In the genomic region with DNA sequence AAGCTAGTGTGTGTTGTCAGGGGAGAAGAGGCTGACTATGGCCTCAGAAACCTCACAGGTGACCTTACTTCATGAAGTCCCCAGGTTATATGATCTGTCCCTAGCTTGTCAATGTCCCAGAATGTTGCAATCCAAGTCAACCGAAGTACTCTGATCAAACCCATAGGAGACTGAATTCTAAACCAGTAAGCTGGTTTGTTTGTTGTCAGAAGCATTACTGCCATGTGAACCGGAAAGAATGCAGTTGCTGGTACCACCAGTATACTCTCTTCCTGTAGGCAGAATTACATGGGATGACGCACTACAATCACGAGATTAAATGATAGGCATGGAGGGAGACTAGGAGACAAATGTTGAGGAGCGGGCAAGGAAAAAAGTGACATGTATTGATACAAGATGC, we compare ENCODE assay signal across 26 cellular contexts. TPM values are rescaled to one million over a fixed set of nuclear protein-coding genes. Genes with fewer than 3 reads are reported as not detected.
DNase-seq lines count a peak whose midpoint lies in the region; ATAC-seq, FAIRE-seq and TF ChIP-seq lines count a peak whose summit lies in the region.
"Had no signal": no experiment of that assay in that cellular context is flagged by ENCODE, and none has a peak within 500 bp of the region (broad histone marks: within the 10 kb centered on the region; RNA-seq: fewer than 3 reads in every experiment).

No MANE protein-coding gene starts in this region.

- H3K56ac ChIP-seq in H1 (replicated peaks; ENCODE audit: insufficient read length, low read depth, low read length): no peak overlapping the region

- peaks cover 0 to 1% (median 0%) of the 10 kb centered on the region in 7 donors for H3K9me3 Mint-ChIP-seq in CD4-positive, CD25-positive, alpha-beta regulatory T cell
- H3K9me3 Mint-ChIP-seq in neural progenitor cell: no peaks in the 10 kb centered on the region
- H3K9me3 Mint-ChIP-seq: T-cell had no signal

- no peak overlapping the region for H3K27ac ChIP-seq in CD4-positive, CD25-positive, alpha-beta regulatory T cell (ENCODE audit: insufficient read depth, low read length, poor library complexity, severe bottlenecking)
- no peak overlapping the region for H3K27ac ChIP-seq in HEK293 (ENCODE audit: extremely low read depth, low read depth, low read length)
- no peak overlapping the region for H3K27ac ChIP-seq in H1 (ENCODE audit: low read depth, low read length)
- no peak overlapping the region for H3K27ac ChIP-seq in neural progenitor cell
- no peak overlapping the region for H3K27ac ChIP-seq in gastrocnemius medialis
- H3K27ac ChIP-seq: HL-60 had no signal

- H2AFZ ChIP-seq in H1 (ENCODE audit: low read length) (0 out of 2 replicates have a peak overlapping the region, but pooled peaks have one; percentile 10), neural progenitor cell (replicated peaks) (no peak overlapping the region)

- H2BK20ac ChIP-seq in H1 (ENCODE audit: low read length): no peak overlapping the region

- H4K91ac ChIP-seq in H1 (replicated peaks; ENCODE audit: insufficient read length, low read length): no peak overlapping the region

- FAIRE-seq in H1 (lab: Jason Lieb, UNC) (no peak), D721Med (lab: Jason Lieb, UNC) (no peak)
- FAIRE-seq: G401.6, GM12878 had no signal

- no peaks in the 10 kb centered on the region for H3K36me3 Mint-ChIP-seq in CD4-positive, CD25-positive, alpha-beta regulatory T cell
- H3K36me3 Mint-ChIP-seq in neural progenitor cell: no peaks in the 10 kb centered on the region
- H3K36me3 Mint-ChIP-seq: T-cell had no signal

- no peaks in the 10 kb centered on the region for H3K36me3 ChIP-seq in CD4-positive, CD25-positive, alpha-beta regulatory T cell (ENCODE audit: control insufficient read depth, insufficient read depth, low read length)
- no peaks in the 10 kb centered on the region for H3K36me3 ChIP-seq in HEK293 (ENCODE audit: control insufficient read depth in 2 of 2, insufficient read depth in 1 of 2, low read length in 2 of 2)
- H3K36me3 ChIP-seq in H1 (ENCODE audit: control insufficient read depth in 2 of 4, insufficient read depth in 4 of 4, low read length in 3 of 4): no peaks in the 10 kb centered on the region
- H3K36me3 ChIP-seq in neural progenitor cell: no peaks in the 10 kb centered on the region
- no peaks in the 10 kb centered on the region for H3K36me3 ChIP-seq in gastrocnemius medialis

- no peak overlapping the region for H4K5ac ChIP-seq in H1 (ENCODE audit: insufficient read length, low read depth, low read length)

- no peaks in the 10 kb centered on the region for H3K23me2 ChIP-seq in H1 (ENCODE audit: low read depth, low read length)

- no peak overlapping the region for H2BK12ac ChIP-seq in H1 (ENCODE audit: low read depth, low read length)

- no peak for ATAC-seq in CD4-positive, CD25-positive, alpha-beta regulatory T cell (ENCODE audit: low read depth in 2 of 2)
- ATAC-seq in GM19467 (IDR thresholded peaks at IDR 0.05; ENCODE audit: unreplicated experiment) (no peak), gastrocnemius medialis (no peak)
- ATAC-seq: GM12878, PC-3, Right ventricle myocardium inferior, T-cell had no signal

- H3K4me2 ChIP-seq in H1 (ENCODE audit: insufficient read depth in 1 of 2, low read depth in 2 of 2, low read length in 2 of 2) (no peak overlapping the region), neural progenitor cell (no peak overlapping the region)

- H3K4me1 ChIP-seq in CD4-positive, CD25-positive, alpha-beta regulatory T cell (ENCODE audit: control insufficient read depth, insufficient read depth, low read length, poor library complexity, severe bottlenecking): peaks cover 31% of the 10 kb centered on the region
- H3K4me1 ChIP-seq in HEK293 (ENCODE audit: control insufficient read depth, insufficient read depth, low read length): peaks cover 7% of the 10 kb centered on the region; the same call in 1 of the 2 replicates
- peaks cover 0 to 2% (median 1%) of the 10 kb centered on the region in 4 experiments; a peak in 3 of 7 replicates for H3K4me1 ChIP-seq in H1 (replicated peaks in 1 of 4; ENCODE audit: control insufficient read depth in 3 of 4, insufficient read depth in 4 of 4, low read length in 3 of 4)
- H3K4me1 ChIP-seq in neural progenitor cell: peaks cover 11% of the 10 kb centered on the region
- H3K4me1 ChIP-seq in gastrocnemius medialis: no peaks in the 10 kb centered on the region

- H3K4me3 Mint-ChIP-seq in CD4-positive, CD25-positive, alpha-beta regulatory T cell: no peak overlapping the region
- no peak overlapping the region for H3K4me3 Mint-ChIP-seq in neural progenitor cell
- H3K4me3 Mint-ChIP-seq: CD8-positive, alpha-beta memory T cell; T-cell had no signal

- H2BK120ac ChIP-seq in H1 (replicated peaks; ENCODE audit: low read depth, low read length): no peak overlapping the region

- H3K9ac ChIP-seq in H1 (replicated peaks in 1 of 4; ENCODE audit: extremely low read depth in 1 of 4, low read depth in 3 of 4, low read length in 3 of 4) (no peak overlapping the region), neural progenitor cell (no peak overlapping the region)

- intact Hi-C loops in gastrocnemius medialis (cut with DNase I; ENCODE audit: low total_unique reads): no loop called here

- 93% methylated on average over 5 of the region's 5 CpGs; no CpG with 5 or more reads in 1 of the 2 experiments for WGBS in H1 (ENCODE audit: extremely low coverage in 1 of 2, insufficient coverage in 1 of 2, insufficient read length in 1 of 2, insufficient replicate concordance in 2 of 2, low coverage in 1 of 2, low lambda C conversion rate in 2 of 2, missing lambda C conversion rate in 1 of 2), 2 experiments

- H3K23ac ChIP-seq in H1 (ENCODE audit: insufficient read length): no peak overlapping the region

- H2BK5ac ChIP-seq in H1 (ENCODE audit: low read depth, low read length): no peak overlapping the region

- no peaks in the 10 kb centered on the region for H3K79me1 ChIP-seq in H1 (ENCODE audit: low read depth, low read length)

- TF ChIP-seq CTCF in HEK293 (tag by site-specific recombination; IDR thresholded peaks at IDR 0.05): no peak
- TF ChIP-seq CTCF in H1 (IDR thresholded peaks at IDR 0.05; ENCODE audit: control extremely low read depth in 1 of 3, insufficient read depth in 1 of 3, low read depth in 1 of 3, low read length in 3 of 3): no peak
- no peak for TF ChIP-seq CTCF in neural progenitor cell (IDR thresholded peaks at IDR 0.05)
- TF ChIP-seq CTCF in gastrocnemius medialis (IDR thresholded peaks at IDR 0.05 in 4 of 5, conservative IDR thresholded peaks at IDR 0.05 in 1 of 5): no peak
- no peak for TF ChIP-seq CTCF in D721Med (IDR thresholded peaks at IDR 0.05; ENCODE audit: insufficient read depth, missing control alignments)

- H2BK15ac ChIP-seq in H1 (ENCODE audit: low read length): no peak overlapping the region

- H3K4me1 Mint-ChIP-seq in CD4-positive, CD25-positive, alpha-beta regulatory T cell: peaks cover 10 to 50% (median 27%) of the 10 kb centered on the region in 4 donors
- no peaks in the 10 kb centered on the region for H3K4me1 Mint-ChIP-seq in neural progenitor cell

- no peak for DNase-seq in CD4-positive, CD25-positive, alpha-beta regulatory T cell
- DNase-seq in H1 (ENCODE audit: low read depth in 1 of 2, low spot score in 2 of 2): no peak
- peak; percentile 16 for DNase-seq in neural progenitor cell (ENCODE audit: low spot score)
- no peak for DNase-seq in gastrocnemius medialis
- DNase-seq in D721Med (ENCODE audit: insufficient read length, low spot score): no peak
- DNase-seq: C1 segment of cervical spinal cord; Calu3; CD8-positive, alpha-beta memory T cell; GOT3; HCEC 1CT; Kasumi-1; MV-4-11; NCI-H1105; NCI-H1436 treated with DMSO at 0.1 percent for 48 hours; NCI-H187 treated with DMSO at 0.1 percent for 48 hours; NCI-H2171 treated with DMSO at 0.1 percent for 48 hours; NCI-H345; NCI-H510A treated with DMSO at 0.1 percent for 48 hours; PC-3; T-cell had no signal

- no peaks in the 10 kb centered on the region for H3K27me3 ChIP-seq in CD4-positive, CD25-positive, alpha-beta regulatory T cell (ENCODE audit: control insufficient read depth, insufficient read depth, low read length)
- H3K27me3 ChIP-seq in H1 (replicated peaks in 1 of 4; ENCODE audit: control insufficient read depth in 3 of 4, extremely low read depth in 1 of 4, insufficient read depth in 3 of 4, low read length in 3 of 4): peaks cover 0 to 3% (median 0%) of the 10 kb centered on the region in 4 experiments; a peak in 3 of 7 replicates
- H3K27me3 ChIP-seq in neural progenitor cell: no peaks in the 10 kb centered on the region
- H3K27me3 ChIP-seq in gastrocnemius medialis: no peaks in the 10 kb centered on the region

- CTCF ChIA-PET in HEK293 (lab: Yijun Ruan, JAX) (interaction anchor here (0.7 kb wide), 1 partner anchor 440 kb away, joined by 3 read pairs; no protein-coding TSS in a partner anchor), H1 (lab: Charles Lee; ENCODE audit: partially characterized antibody) (interaction anchor here (1.2 to 2.0 kb wide), 3 partner anchors 8 to 28 kb away, joined by 4 to 6 read pairs (median 6); no protein-coding TSS in a partner anchor)

- TF ChIP-seq POLR2A in H1 (IDR thresholded peaks at IDR 0.05; ENCODE audit: control extremely low read depth in 1 of 2, low read depth in 2 of 2, low read length in 2 of 2): no peak
- no peak for TF ChIP-seq POLR2A in gastrocnemius medialis (IDR thresholded peaks at IDR 0.05)

- no peaks in the 10 kb centered on the region for H4K20me1 ChIP-seq in H1 (replicated peaks in 1 of 2; ENCODE audit: control insufficient read depth in 1 of 2, insufficient read depth in 2 of 2, low read length in 2 of 2)
- H4K20me1 ChIP-seq in neural progenitor cell (ENCODE audit: low read depth): no peaks in the 10 kb centered on the region

- in situ Hi-C loops in gastrocnemius medialis (cut with MboI; ENCODE audit: low sequenced_read_pairs in 4 of 4): no loop called here

- no peak overlapping the region for H3K4ac ChIP-seq in H1 (replicated peaks; ENCODE audit: insufficient read length, low read depth, low read length)

- H3K79me2 ChIP-seq in H1 (ENCODE audit: control insufficient read depth in 1 of 2, insufficient read depth in 2 of 2, low read length in 2 of 2) (no peaks in the 10 kb centered on the region), neural progenitor cell (ENCODE audit: low read depth) (no peaks in the 10 kb centered on the region)

- TF ChIP-seq RAD21 in H1 (IDR thresholded peaks at IDR 0.05 in 1 of 2, conservative IDR thresholded peaks at IDR 0.05 in 1 of 2; ENCODE audit: low read depth in 2 of 2, low read length in 2 of 2): no peak

- H3K18ac ChIP-seq in H1 (ENCODE audit: extremely low read depth, low read length): no peak overlapping the region

- POLR2A ChIA-PET in HEK293 (lab: Yijun Ruan, JAX): no interaction called here
- POLR2A ChIA-PET in H1 (lab: Charles Lee; ENCODE audit: partially characterized antibody): interaction anchor here (1.1 kb wide), 1 partner anchor 17 kb away, joined by 3 read pairs; no protein-coding TSS in a partner anchor

- peak overlapping the region; percentile 44 for H3K4me3 ChIP-seq in CD4-positive, CD25-positive, alpha-beta regulatory T cell (ENCODE audit: low read depth, low read length)
- H3K4me3 ChIP-seq in HEK293 (ENCODE audit: low read depth, low read length) (no peak overlapping the region), H1 (ENCODE audit: extremely low read depth in 1 of 4, insufficient read depth in 2 of 4, low read depth in 3 of 4, low read length in 4 of 4) (no peak overlapping the region), neural progenitor cell (no peak overlapping the region), gastrocnemius medialis (no peak overlapping the region)
- H3K4me3 ChIP-seq: GM12878 had no signal

- H4K8ac ChIP-seq in H1 (ENCODE audit: extremely low read depth, insufficient read depth, low read length): no peak overlapping the region

- H3K27ac Mint-ChIP-seq in CD4-positive, CD25-positive, alpha-beta regulatory T cell: peak overlapping the region in 1 of 3 donors; percentile 36
- no peak overlapping the region for H3K27ac Mint-ChIP-seq in neural progenitor cell
- H3K27ac Mint-ChIP-seq: T-cell had no signal

- peaks cover 12% of the 10 kb centered on the region for H3F3A ChIP-seq in neural progenitor cell (ENCODE audit: low read depth)

- TF ChIP-seq EP300 in H1 (IDR thresholded peaks at IDR 0.05; ENCODE audit: borderline replicate concordance in 1 of 2, low read depth in 2 of 2, low read length in 2 of 2): no peak

- H2AK5ac ChIP-seq in H1 (ENCODE audit: low read depth, low read length): no peak overlapping the region

- H3K9me3 ChIP-seq in CD4-positive, CD25-positive, alpha-beta regulatory T cell (ENCODE audit: control insufficient read depth in 2 of 2, low read length in 2 of 2): no peaks in the 10 kb centered on the region
- H3K9me3 ChIP-seq in HEK293 (ENCODE audit: control insufficient read depth, insufficient read depth, low read depth, low read length) (no peaks in the 10 kb centered on the region), H1 (ENCODE audit: insufficient read depth in 2 of 2, low read depth in 1 of 2, low read length in 1 of 2) (no peaks in the 10 kb centered on the region), neural progenitor cell (ENCODE audit: low read depth) (no peaks in the 10 kb centered on the region), gastrocnemius medialis (no peaks in the 10 kb centered on the region)

- H3K27me3 Mint-ChIP-seq in CD4-positive, CD25-positive, alpha-beta regulatory T cell: no peaks in the 10 kb centered on the region
- H3K27me3 Mint-ChIP-seq in neural progenitor cell (ENCODE audit: insufficient read depth, low read depth): peaks cover 4% of the 10 kb centered on the region

- H3K14ac ChIP-seq in H1 (ENCODE audit: insufficient read length): peak overlapping the region; percentile 2

RNA-seq across cellular contexts. Expression of a gene that starts 26.1 kb away (rescaled TPM):
- 113 TPM for total RNA-seq in CD4-positive, CD25-positive, alpha-beta regulatory T cell
- polyA plus RNA-seq in CD4-positive, CD25-positive, alpha-beta regulatory T cell: 10 to 100 TPM; 27.2 to 50.2 (median 42.2) TPM
- total RNA-seq in H1 (2021; fragmentation: NEBNext Ultra II Directional; extraction: Animal tissue kit (Norgen Biotek cat#: 25700)): 18.8 and 19.1 TPM in 2 replicates
- polyA plus RNA-seq in H1 (2011; rRNA removed): 5.2 and 5.5 TPM in 2 replicates
- polyA plus RNA-seq in H1 (2011; cell fraction: cytosol; rRNA removed): 4.7 TPM
- polyA plus RNA-seq in H1 (2011; cell fraction: nucleus; rRNA removed): 4.1 TPM
- 3.9 to 11.4 TPM (median 8.4 TPM) in 4 replicates for polyA plus RNA-seq in H1 (2012, experiment 1 of 2)
- polyA plus RNA-seq in H1 (2012, experiment 2 of 2): 0.50 TPM
- polyA plus RNA-seq in H1 (2013, experiment 1 of 2): 13.0 TPM
- 13.1 TPM for polyA plus RNA-seq in H1 (2013, experiment 2 of 2)
- 18.3 and 21.1 TPM in 2 replicates for polyA minus RNA-seq in H1 (2011; rRNA and poly(A)+ RNA removed)
- polyA minus RNA-seq in H1 (2011; cell fraction: cytosol; rRNA and poly(A)+ RNA removed): 10.4 TPM
- 29.8 TPM for polyA minus RNA-seq in H1 (2011; cell fraction: nucleus; rRNA and poly(A)+ RNA removed)
- total RNA-seq in neural progenitor cell (ENCODE audit: low replicate concordance) (20.0 and 28.6 TPM in 2 replicates), gastrocnemius medialis (10 to 100 TPM; 14.9 to 37.0 (median 28.3) TPM)
